7 cellular contexts compared by ENCODE assay signal in the genomic region with DNA sequence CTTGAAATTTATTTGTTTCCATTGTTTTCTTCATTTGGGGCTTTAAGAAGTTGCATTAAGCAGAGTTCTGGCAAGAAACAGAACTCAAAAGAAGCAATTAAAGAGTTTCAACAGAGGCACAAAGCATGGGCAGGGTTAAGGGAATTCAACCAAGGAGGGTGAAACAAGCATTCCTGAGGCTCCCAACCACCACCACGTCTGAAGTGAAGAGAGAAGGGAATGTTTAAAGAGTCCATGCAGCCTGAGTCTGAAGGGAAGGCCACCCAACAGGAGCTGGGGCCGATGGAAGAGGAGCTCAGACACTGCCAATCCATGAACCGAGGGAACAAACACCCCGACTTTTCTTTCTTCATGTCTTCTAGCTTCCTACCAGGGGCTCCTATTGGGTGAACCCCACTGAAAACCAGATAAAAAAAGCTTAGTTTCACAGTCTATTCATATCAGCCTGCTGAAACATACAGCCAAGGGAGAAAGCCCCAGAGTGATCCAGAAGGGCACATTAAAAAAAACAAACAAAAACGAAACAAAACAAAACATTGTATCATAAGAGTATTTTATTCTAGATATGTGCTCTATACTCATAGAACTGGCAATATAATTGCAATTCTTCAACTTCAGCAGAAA.
DNase-seq lines count a peak whose midpoint lies in the region; ATAC-seq, FAIRE-seq and TF ChIP-seq lines count a peak whose summit lies in the region.
"Not testable (repeated sequence)": the region's sequence is repeated elsewhere in the genome, so short reads cannot be mapped to it uniquely, and the experiment has no call there.

No MANE protein-coding gene starts in this region.

- not testable (repeated sequence) for H3K79me2 ChIP-seq in MM.1S (ENCODE audit: low read length); H1 (ENCODE audit: control insufficient read depth in 1 of 2, insufficient read depth in 2 of 2, low read length in 2 of 2)

- not testable (repeated sequence) for H2BK12ac ChIP-seq in H1 (ENCODE audit: low read depth, low read length)

- POLR2A ChIA-PET in H1 (lab: Charles Lee; ENCODE audit: partially characterized antibody), result not testable (repeated sequence)

- not testable (repeated sequence) for H3K14ac ChIP-seq in H1 (ENCODE audit: insufficient read length)

- ATAC-seq in GM19395 (IDR thresholded peaks at IDR 0.05; ENCODE audit: unreplicated experiment) (peak; percentile 57), HG02588 (IDR thresholded peaks at IDR 0.05; ENCODE audit: unreplicated experiment) (peak; percentile 58), HG03025 (IDR thresholded peaks at IDR 0.05; ENCODE audit: low FRiP score, unreplicated experiment) (peak; percentile 51)

- 62% methylated on average over 1 of the region's 5 CpGs; no CpG with 5 or more reads in 1 of the 2 experiments for WGBS in H1 (ENCODE audit: extremely low coverage in 1 of 2, insufficient coverage in 1 of 2, insufficient read length in 1 of 2, insufficient replicate concordance in 2 of 2, low coverage in 1 of 2, low lambda C conversion rate in 2 of 2, missing lambda C conversion rate in 1 of 2), 2 experiments

- CTCF ChIA-PET in H1 (lab: Charles Lee; ENCODE audit: partially characterized antibody), result interaction anchor here (0.6 kb wide), 1 partner anchor 49 kb away, joined by 3 read pairs; no protein-coding TSS in a partner anchor

- not testable (repeated sequence) for H3K27me3 ChIP-seq in MM.1S (replicated peaks; ENCODE audit: insufficient read depth, low read length); H1 (replicated peaks in 1 of 4; ENCODE audit: control insufficient read depth in 3 of 4, extremely low read depth in 1 of 4, insufficient read depth in 3 of 4, low read length in 3 of 4); subcutaneous abdominal adipose tissue (ENCODE audit: control insufficient read depth in 5 of 5, insufficient read depth in 4 of 5, low read length in 5 of 5)

- H3K56ac ChIP-seq in H1 (replicated peaks; ENCODE audit: insufficient read length, low read depth, low read length), result not testable (repeated sequence)

- not testable (repeated sequence) for H2BK15ac ChIP-seq in H1 (ENCODE audit: low read length)

- not testable (repeated sequence) for H3K9ac ChIP-seq in MM.1S (ENCODE audit: low read length); H1 (replicated peaks in 1 of 4; ENCODE audit: extremely low read depth in 1 of 4, low read depth in 3 of 4, low read length in 3 of 4); subcutaneous abdominal adipose tissue (ENCODE audit: low read length in 5 of 5)

- not testable (repeated sequence) for H3K18ac ChIP-seq in H1 (ENCODE audit: extremely low read depth, low read length)

- not testable (repeated sequence) for TF ChIP-seq POLR2A in GM12891 (IDR thresholded peaks at IDR 0.05; ENCODE audit: low read depth, low read length); H1 (IDR thresholded peaks at IDR 0.05; ENCODE audit: control extremely low read depth in 1 of 2, low read depth in 2 of 2, low read length in 2 of 2)

- H3K9me2 ChIP-seq in MM.1S (replicated peaks; ENCODE audit: insufficient read depth, low read length), result not testable (repeated sequence)

- not testable (repeated sequence) for H4K8ac ChIP-seq in H1 (ENCODE audit: extremely low read depth, insufficient read depth, low read length)

- not testable (repeated sequence) for H3K23me2 ChIP-seq in H1 (ENCODE audit: low read depth, low read length)

- H3K4me3 ChIP-seq in MM.1S (ENCODE audit: low read length); H1 (ENCODE audit: extremely low read depth in 1 of 4, insufficient read depth in 2 of 4, low read depth in 3 of 4, low read length in 4 of 4); subcutaneous abdominal adipose tissue (ENCODE audit: low read depth in 1 of 5, low read length in 5 of 5): not testable (repeated sequence)

- H3F3A ChIP-seq in MM.1S (ENCODE audit: insufficient read depth, low read length), result not testable (repeated sequence)

- FAIRE-seq in GM12891 (lab: Jason Lieb, UNC) (peak; percentile 79), H1 (lab: Jason Lieb, UNC) (peak; percentile 81)

- peak overlapping the region; percentile 52; the same call in 1 of the 2 replicates for H3K4me2 ChIP-seq in MM.1S (ENCODE audit: low read depth, low read length)
- H3K4me2 ChIP-seq in H1 (ENCODE audit: insufficient read depth in 1 of 2, low read depth in 2 of 2, low read length in 2 of 2), result not testable (repeated sequence)

- not testable (repeated sequence) for TF ChIP-seq RAD21 in H1 (IDR thresholded peaks at IDR 0.05 in 1 of 2, conservative IDR thresholded peaks at IDR 0.05 in 1 of 2; ENCODE audit: low read depth in 2 of 2, low read length in 2 of 2)

- H3K4ac ChIP-seq in H1 (replicated peaks; ENCODE audit: insufficient read length, low read depth, low read length), result not testable (repeated sequence)

- H3K4me1 ChIP-seq in MM.1S (ENCODE audit: low read length), result peaks cover 18% of the 10 kb centered on the region
- not testable (repeated sequence) for H3K4me1 ChIP-seq in H1 (replicated peaks in 1 of 4; ENCODE audit: control insufficient read depth in 3 of 4, insufficient read depth in 4 of 4, low read length in 3 of 4)
- peaks cover 0 to 12% (median 3%) of the 10 kb centered on the region in 5 donors for H3K4me1 ChIP-seq in subcutaneous abdominal adipose tissue (ENCODE audit: control insufficient read depth in 5 of 5, insufficient read depth in 5 of 5, low read length in 5 of 5)

- H3K79me1 ChIP-seq in H1 (ENCODE audit: low read depth, low read length), result not testable (repeated sequence)

- not testable (repeated sequence) for H2AFZ ChIP-seq in MM.1S (ENCODE audit: low read length); H1 (ENCODE audit: low read length)

- H4K91ac ChIP-seq in H1 (replicated peaks; ENCODE audit: insufficient read length, low read length), result not testable (repeated sequence)

- H2AK5ac ChIP-seq in H1 (ENCODE audit: low read depth, low read length), result not testable (repeated sequence)

- H3K36me3 ChIP-seq in MM.1S (replicated peaks; ENCODE audit: insufficient read depth, low read length); H1 (ENCODE audit: control insufficient read depth in 2 of 4, insufficient read depth in 4 of 4, low read length in 3 of 4); subcutaneous abdominal adipose tissue (ENCODE audit: control insufficient read depth in 5 of 5, insufficient read depth in 5 of 5, low read length in 5 of 5): not testable (repeated sequence)

- not testable (repeated sequence) for H2BK20ac ChIP-seq in H1 (ENCODE audit: low read length)

- TF ChIP-seq EP300 in H1 (IDR thresholded peaks at IDR 0.05; ENCODE audit: borderline replicate concordance in 1 of 2, low read depth in 2 of 2, low read length in 2 of 2), result not testable (repeated sequence)

- not testable (repeated sequence) for H2BK5ac ChIP-seq in H1 (ENCODE audit: low read depth, low read length)

- not testable (repeated sequence) for H2BK120ac ChIP-seq in H1 (replicated peaks; ENCODE audit: low read depth, low read length)

- not testable (repeated sequence) for H4K5ac ChIP-seq in H1 (ENCODE audit: insufficient read length, low read depth, low read length)

- not testable (repeated sequence) for DNase-seq in GM12891 (ENCODE audit: insufficient read length, low spot score); MM.1S; H1 (ENCODE audit: low read depth in 1 of 2, low spot score in 2 of 2)

- H4K20me1 ChIP-seq in MM.1S (ENCODE audit: insufficient read depth, low read length); H1 (replicated peaks in 1 of 2; ENCODE audit: control insufficient read depth in 1 of 2, insufficient read depth in 2 of 2, low read length in 2 of 2): not testable (repeated sequence)

- H3K23ac ChIP-seq in H1 (ENCODE audit: insufficient read length), result not testable (repeated sequence)

- TF ChIP-seq CTCF in MM.1S (IDR thresholded peaks at IDR 0.05; ENCODE audit: low read length); H1 (IDR thresholded peaks at IDR 0.05; ENCODE audit: control extremely low read depth in 1 of 3, insufficient read depth in 1 of 3, low read depth in 1 of 3, low read length in 3 of 3): not testable (repeated sequence)

- not testable (repeated sequence) for H3K9me3 ChIP-seq in MM.1S (replicated peaks; ENCODE audit: insufficient read depth, low read length); H1 (ENCODE audit: insufficient read depth in 2 of 2, low read depth in 1 of 2, low read length in 1 of 2); subcutaneous abdominal adipose tissue (ENCODE audit: control insufficient read depth in 5 of 5, low read length in 5 of 5)

- not testable (repeated sequence) for H3K27ac ChIP-seq in MM.1S (ENCODE audit: low read length); H1 (ENCODE audit: low read depth, low read length)
- peak overlapping the region; percentile 15 for H3K27ac ChIP-seq in subcutaneous abdominal adipose tissue (ENCODE audit: low read depth, low read length)
